In the genomic region with DNA sequence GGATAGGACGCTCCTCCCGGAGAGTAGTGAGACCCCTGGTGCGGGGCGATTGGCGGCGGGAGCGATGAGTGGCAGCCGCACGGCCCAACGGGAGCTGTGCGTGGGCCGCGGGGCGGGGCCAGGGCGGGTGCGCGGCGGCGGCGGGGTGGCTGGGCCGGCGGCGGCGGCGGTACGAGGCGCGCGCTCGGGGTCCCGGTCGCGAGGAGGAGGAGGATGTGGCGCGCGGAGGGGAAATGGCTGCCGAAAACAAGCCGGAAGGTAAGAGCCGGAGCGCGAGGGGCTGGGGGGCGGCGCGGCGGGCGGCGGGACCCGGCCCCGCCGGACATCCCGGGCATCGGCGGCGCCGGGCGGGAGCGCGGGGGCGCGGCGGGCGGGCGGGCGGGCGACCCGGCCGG, we compare ENCODE assay signal across 8 cellular contexts. TPM values are rescaled to one million over a fixed set of nuclear protein-coding genes. Genes with fewer than 3 reads are reported as not detected.
DNase-seq lines count a peak whose midpoint lies in the region; ATAC-seq and TF ChIP-seq lines count a peak whose summit lies in the region.

A gene with protein sequence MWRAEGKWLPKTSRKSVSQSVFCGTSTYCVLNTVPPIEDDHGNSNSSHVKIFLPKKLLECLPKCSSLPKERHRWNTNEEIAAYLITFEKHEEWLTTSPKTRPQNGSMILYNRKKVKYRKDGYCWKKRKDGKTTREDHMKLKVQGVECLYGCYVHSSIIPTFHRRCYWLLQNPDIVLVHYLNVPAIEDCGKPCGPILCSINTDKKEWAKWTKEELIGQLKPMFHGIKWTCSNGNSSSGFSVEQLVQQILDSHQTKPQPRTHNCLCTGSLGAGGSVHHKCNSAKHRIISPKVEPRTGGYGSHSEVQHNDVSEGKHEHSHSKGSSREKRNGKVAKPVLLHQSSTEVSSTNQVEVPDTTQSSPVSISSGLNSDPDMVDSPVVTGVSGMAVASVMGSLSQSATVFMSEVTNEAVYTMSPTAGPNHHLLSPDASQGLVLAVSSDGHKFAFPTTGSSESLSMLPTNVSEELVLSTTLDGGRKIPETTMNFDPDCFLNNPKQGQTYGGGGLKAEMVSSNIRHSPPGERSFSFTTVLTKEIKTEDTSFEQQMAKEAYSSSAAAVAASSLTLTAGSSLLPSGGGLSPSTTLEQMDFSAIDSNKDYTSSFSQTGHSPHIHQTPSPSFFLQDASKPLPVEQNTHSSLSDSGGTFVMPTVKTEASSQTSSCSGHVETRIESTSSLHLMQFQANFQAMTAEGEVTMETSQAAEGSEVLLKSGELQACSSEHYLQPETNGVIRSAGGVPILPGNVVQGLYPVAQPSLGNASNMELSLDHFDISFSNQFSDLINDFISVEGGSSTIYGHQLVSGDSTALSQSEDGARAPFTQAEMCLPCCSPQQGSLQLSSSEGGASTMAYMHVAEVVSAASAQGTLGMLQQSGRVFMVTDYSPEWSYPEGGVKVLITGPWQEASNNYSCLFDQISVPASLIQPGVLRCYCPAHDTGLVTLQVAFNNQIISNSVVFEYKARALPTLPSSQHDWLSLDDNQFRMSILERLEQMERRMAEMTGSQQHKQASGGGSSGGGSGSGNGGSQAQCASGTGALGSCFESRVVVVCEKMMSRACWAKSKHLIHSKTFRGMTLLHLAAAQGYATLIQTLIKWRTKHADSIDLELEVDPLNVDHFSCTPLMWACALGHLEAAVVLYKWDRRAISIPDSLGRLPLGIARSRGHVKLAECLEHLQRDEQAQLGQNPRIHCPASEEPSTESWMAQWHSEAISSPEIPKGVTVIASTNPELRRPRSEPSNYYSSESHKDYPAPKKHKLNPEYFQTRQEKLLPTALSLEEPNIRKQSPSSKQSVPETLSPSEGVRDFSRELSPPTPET (N-terminal part only) (plus strand): TSS at position 137 of the 395 bp plus-strand sequence. CDS start 77 bp downstream, at position 214.

- H3K27me3 ChIP-seq in HUES48 (ENCODE audit: control insufficient read depth, insufficient read depth, low read length) (no peaks in the 10 kb centered on the region), liver (ENCODE audit: control insufficient read depth in 4 of 4, insufficient read depth in 4 of 4, low read length in 3 of 4) (no peaks in the 10 kb centered on the region), thoracic aorta (replicated peaks; ENCODE audit: insufficient read depth) (no peaks in the 10 kb centered on the region)

- H3K27ac ChIP-seq in HUES48 (ENCODE audit: low read depth, low read length) (peak within 1 kb of the TSS; percentile 99), liver (ENCODE audit: low read depth in 1 of 2, low read length in 2 of 2) (peak within 1 kb of the TSS; percentile 99), thoracic aorta (peak within 1 kb of the TSS; percentile 99 to 100)

- H3K9me3 ChIP-seq in HUES48 (ENCODE audit: control insufficient read depth, insufficient read depth, low read length) (no peaks in the 10 kb centered on the region), liver (ENCODE audit: control insufficient read depth in 4 of 4, low read length in 3 of 4) (no peaks in the 10 kb centered on the region), thoracic aorta (no peaks in the 10 kb centered on the region)

- no peak for TF ChIP-seq RAD21 in liver (IDR thresholded peaks at IDR 0.05)

- no peak for ATAC-seq in thoracic aorta (ENCODE audit: insufficient number of reproducible peaks, low FRiP score, low read depth)

- H3K4me3 Mint-ChIP-seq in activated CD4-positive, alpha-beta T cell treated with anti-CD3 and anti-CD28 coated beads, Interleukin-2, amount 10 ng/mL, durations not matched to agents 24 days and 14 days, result peak within 1 kb of the TSS; percentile 92
- peak within 1 kb of the TSS; percentile 86 for H3K4me3 Mint-ChIP-seq in MCF 10A (ENCODE audit: unreplicated experiment)

- H3K36me3 Mint-ChIP-seq in activated CD4-positive, alpha-beta T cell treated with anti-CD3 and anti-CD28 coated beads, Interleukin-2, amount 10 ng/mL, durations not matched to agents 24 days and 14 days (ENCODE audit: low read depth), result peaks cover 14% of the 10 kb centered on the region
- peaks cover 7% of the 10 kb centered on the region for H3K36me3 Mint-ChIP-seq in MCF 10A (ENCODE audit: insufficient read depth, unreplicated experiment)

- CTCF ChIA-PET in MCF 10A (lab: Yijun Ruan, JAX), result interaction anchor here (0.7 to 1.0 kb wide), 2 partner anchors 57 to 109 kb away, joined by 3 to 4 read pairs; no protein-coding TSS in a partner anchor

- POLR2A ChIA-PET in MCF 10A (lab: Yijun Ruan, JAX), result interaction anchor here (0.6 to 4.8 kb wide), 30 partner anchors 9 to 1127 kb away, joined by 3 to 56 read pairs (median 8); a partner anchor contains a TSS

- H3K4me1 Mint-ChIP-seq in activated CD4-positive, alpha-beta T cell treated with anti-CD3 and anti-CD28 coated beads, Interleukin-2, amount 10 ng/mL, durations not matched to agents 24 days and 14 days, result peaks cover 32% of the 10 kb centered on the region
- peaks cover 27% of the 10 kb centered on the region for H3K4me1 Mint-ChIP-seq in MCF 10A (ENCODE audit: insufficient read depth, unreplicated experiment)

- intact Hi-C loops in activated CD4-positive, alpha-beta T cell treated with anti-CD3 and anti-CD28 coated beads, Interleukin-2, amount 10 ng/mL, durations not matched to agents 24 days and 14 days (cut with micrococcal nuclease), result loop anchor here (1.0 to 10.0 kb wide), 5 partner anchors 43 to 791 kb away; a partner anchor contains a TSS
- intact Hi-C loops in MCF 10A (cut with micrococcal nuclease), result no loop called here

- 1% methylated on average over 67 of the region's 67 CpGs for WGBS in liver

- DNase-seq in activated CD4-positive, alpha-beta T cell treated with anti-CD3 and anti-CD28 coated beads, Interleukin-2, amount 10 ng/mL, durations not matched to agents 24 days and 14 days, result no peak
- DNase-seq in activated CD4-positive, alpha-beta T cell treated with anti-CD3 and anti-CD28 coated beads for 1 hour, result no peak
- no peak for DNase-seq in MCF 10A (ENCODE audit: unreplicated experiment)
- DNase-seq in thoracic aorta (ENCODE audit: low spot score), result no peak
- no peak for DNase-seq in retina
- DNase-seq in iPS-NIHi7 (ENCODE audit: extremely low spot score), result no peak

- H3K27ac Mint-ChIP-seq in activated CD4-positive, alpha-beta T cell treated with anti-CD3 and anti-CD28 coated beads, Interleukin-2, amount 10 ng/mL, durations not matched to agents 24 days and 14 days, result peak within 1 kb of the TSS; percentile 97
- H3K27ac Mint-ChIP-seq in MCF 10A (ENCODE audit: low read depth, unreplicated experiment), result peak within 1 kb of the TSS; percentile 94

- H3K36me3 ChIP-seq in HUES48 (ENCODE audit: control insufficient read depth, insufficient read depth, low read length) (peaks cover 5% of the 10 kb centered on the region; the same call in 1 of the 2 replicates), liver (ENCODE audit: control insufficient read depth in 4 of 4, insufficient read depth in 3 of 4, low read depth in 1 of 4, low read length in 3 of 4) (no peaks in the 10 kb centered on the region), thoracic aorta (no peaks in the 10 kb centered on the region)

- TF ChIP-seq CTCF in MCF 10A (IDR thresholded peaks at IDR 0.05; ENCODE audit: unreplicated experiment) (no peak), liver (IDR thresholded peaks at IDR 0.05; ENCODE audit: low read depth, low read length, missing input control) (no peak), thoracic aorta (IDR thresholded peaks at IDR 0.05) (no peak)

- peaks cover 4% of the 10 kb centered on the region for H3K27me3 Mint-ChIP-seq in activated CD4-positive, alpha-beta T cell treated with anti-CD3 and anti-CD28 coated beads, Interleukin-2, amount 10 ng/mL, durations not matched to agents 24 days and 14 days
- H3K27me3 Mint-ChIP-seq in MCF 10A (ENCODE audit: insufficient read depth, unreplicated experiment), result no peaks in the 10 kb centered on the region

- no TSS peak for BruUV-seq in MCF 10A (replicated peaks; lab: Mats Ljungman, UMichigan)

- H3K9ac ChIP-seq in HUES48 (ENCODE audit: low read depth, low read length) (peak within 1 kb of the TSS; percentile 90), liver (ENCODE audit: low read depth in 1 of 2, low read length in 2 of 2) (peak within 1 kb of the TSS; percentile 72 to 90)

- H3K4me3 ChIP-seq in HUES48 (ENCODE audit: low read depth, low read length) (peak within 1 kb of the TSS; percentile 96), liver (ENCODE audit: low read depth in 1 of 3, low read length in 3 of 3) (peak within 1 kb of the TSS; percentile 70 to 93 (median 73)), thoracic aorta (peak within 1 kb of the TSS; percentile 97)

- H3K4me1 ChIP-seq in HUES48 (ENCODE audit: control insufficient read depth, insufficient read depth, low read length), result peaks cover 34% of the 10 kb centered on the region; the same call in 1 of the 2 replicates
- peaks cover 4 to 20% (median 11%) of the 10 kb centered on the region in 4 donors for H3K4me1 ChIP-seq in liver (ENCODE audit: control insufficient read depth in 4 of 4, insufficient read depth in 4 of 4, low read length in 3 of 4)
- peaks cover 11 to 51% of the 10 kb centered on the region in 2 donors for H3K4me1 ChIP-seq in thoracic aorta (ENCODE audit: control insufficient read depth in 1 of 2, low read depth in 2 of 2)

- H3K9me3 Mint-ChIP-seq in activated CD4-positive, alpha-beta T cell treated with anti-CD3 and anti-CD28 coated beads, Interleukin-2, amount 10 ng/mL, durations not matched to agents 24 days and 14 days, result no peaks in the 10 kb centered on the region
- no peaks in the 10 kb centered on the region for H3K9me3 Mint-ChIP-seq in MCF 10A (ENCODE audit: unreplicated experiment)

TF ChIP-seq in liver, 16 proteins besides CTCF, POLR2A, EP300 and RAD21 (continues in another document):
- TF ChIP-seq, protein P1, sequence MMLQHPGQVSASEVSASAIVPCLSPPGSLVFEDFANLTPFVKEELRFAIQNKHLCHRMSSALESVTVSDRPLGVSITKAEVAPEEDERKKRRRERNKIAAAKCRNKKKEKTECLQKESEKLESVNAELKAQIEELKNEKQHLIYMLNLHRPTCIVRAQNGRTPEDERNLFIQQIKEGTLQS (IDR thresholded peaks at IDR 0.05), result no peak
- TF ChIP-seq SP1 (IDR thresholded peaks at IDR 0.05) (no peak), HNF4A (conservative IDR thresholded peaks at IDR 0.05) (no peak), TAF1 (conservative IDR thresholded peaks at IDR 0.05) (no peak), RXRA (IDR thresholded peaks at IDR 0.05) (no peak)

RNA-seq across cellular contexts. Expression of the gene that starts here (rescaled TPM):
- 66.0 and 69.9 TPM in 2 replicates for total RNA-seq in activated CD4-positive, alpha-beta T cell treated with anti-CD3 and anti-CD28 coated beads, Interleukin-2, amount 10 ng/mL, durations not matched to agents 24 days and 14 days
- total RNA-seq in MCF 10A (2022) (74.1 and 95.8 TPM in 2 replicates), liver (10 to 100 TPM; 18.0 to 23.2 TPM), thoracic aorta (100 to 1,000 TPM; 105 to 113 TPM)
- 10 to 100 TPM; 48.5 to 93.5 TPM for polyA plus RNA-seq in liver
